In genomic region chr12:129080821-129081220, GRCh38 we compare ENCODE assay signal across 24 cellular contexts.
"Had no signal": no experiment of that assay in that cellular context is flagged by ENCODE, and none has a peak within 500 bp of the region (broad histone marks: within the 10 kb centered on the region; RNA-seq: fewer than 3 reads in every experiment).

No MANE protein-coding gene starts in this region.

- H3K27me3 Mint-ChIP-seq: dendritic cell treated with granulocyte-macrophage colony-stimulating factor and Interleukin-4, amounts not matched to agents 40 ng/mL and 50 ng/mL, for 4 days had no signal

- H3K9me3 ChIP-seq: colonic mucosa, esophagus muscularis mucosa, esophagus squamous epithelium, gastrocnemius medialis, gastroesophageal sphincter, heart left ventricle, heart right ventricle had no signal

- H3K27ac Mint-ChIP-seq: dendritic cell treated with granulocyte-macrophage colony-stimulating factor and Interleukin-4, amounts not matched to agents 40 ng/mL and 50 ng/mL, for 4 days; effector memory CD8-positive, alpha-beta T cell had no signal

- H3K4me3 ChIP-seq: colonic mucosa, coronary artery, dorsolateral prefrontal cortex, esophagus muscularis mucosa, esophagus squamous epithelium, gastrocnemius medialis, gastroesophageal sphincter, heart left ventricle, heart right ventricle had no signal

- DNase-seq: colonic mucosa; cortex of kidney; dermis blood vessel endothelial cell; dorsolateral prefrontal cortex; effector CD4-positive, alpha-beta T cell; effector CD8-positive, alpha-beta T cell; effector memory CD4-positive, alpha-beta T cell; effector memory CD8-positive, alpha-beta T cell; erythroblast; esophagus squamous epithelium; foreskin fibroblast; foreskin keratinocyte; foreskin melanocyte; gastrocnemius medialis; glutamatergic neuron; head of caudate nucleus; heart left ventricle; heart right ventricle had no signal

- H3K9me3 Mint-ChIP-seq: dendritic cell treated with granulocyte-macrophage colony-stimulating factor and Interleukin-4, amounts not matched to agents 40 ng/mL and 50 ng/mL, for 4 days; effector memory CD8-positive, alpha-beta T cell had no signal

- H3K27ac ChIP-seq: colonic mucosa, coronary artery, dorsolateral prefrontal cortex, epithelial cell of prostate, esophagus muscularis mucosa, esophagus squamous epithelium, foreskin keratinocyte, gastrocnemius medialis, gastroesophageal sphincter, heart left ventricle, heart right ventricle had no signal

- ATAC-seq: effector memory CD8-positive, alpha-beta T cell; esophagus mucosa; foreskin keratinocyte; gastrocnemius medialis; gastroesophageal sphincter; heart left ventricle; heart right ventricle had no signal

- H3K27me3 ChIP-seq: colonic mucosa, esophagus squamous epithelium, foreskin keratinocyte, gastrocnemius medialis, heart left ventricle had no signal

- H3K36me3 ChIP-seq: colonic mucosa, esophagus muscularis mucosa, esophagus squamous epithelium, gastrocnemius medialis, gastroesophageal sphincter, heart left ventricle, heart right ventricle had no signal

- H3K4me1 ChIP-seq: colonic mucosa, esophagus muscularis mucosa, esophagus squamous epithelium, foreskin keratinocyte, gastroesophageal sphincter, heart left ventricle, heart right ventricle had no signal

- H3K4me3 Mint-ChIP-seq: dendritic cell treated with granulocyte-macrophage colony-stimulating factor and Interleukin-4, amounts not matched to agents 40 ng/mL and 50 ng/mL, for 4 days; effector memory CD8-positive, alpha-beta T cell had no signal
